Comparison of ENCODE assay signal across 8 cellular contexts in genomic region chr16:1107141-1107540, GRCh38. TPM values are rescaled to one million over a fixed set of nuclear protein-coding genes. Genes with fewer than 3 reads are reported as not detected.
"Had no signal": no experiment of that assay in that cellular context is flagged by ENCODE, and none has a peak within 500 bp of the region (broad histone marks: within the 10 kb centered on the region; RNA-seq: fewer than 3 reads in every experiment).

No MANE protein-coding gene starts in this region.

- H3K4me3 ChIP-seq: K562 had no signal

- H3K27ac Mint-ChIP-seq: IgD-negative memory B cell had no signal

- H3K4me1 Mint-ChIP-seq: IgD-negative memory B cell had no signal

- H3K27ac ChIP-seq: HL-60 had no signal

- DNase-seq: IMR-90, KBM-7, KG1 had no signal

- ATAC-seq: HepG2, K562 had no signal

- H3K4me3 Mint-ChIP-seq: IgD-negative memory B cell had no signal

- H3K36me3 Mint-ChIP-seq: IgD-negative memory B cell had no signal

RNA-seq across cellular contexts. Expression of gene C1QTNF8, which starts 11.1 kb away (rescaled TPM):
- total RNA-seq: HT1080, IMR-90, K562 had no signal
- polyA plus RNA-seq: HepG2, IgD-negative memory B cell, IMR-90, K562 had no signal

RNA-seq across cellular contexts. Expression of gene SSTR5, which starts 34.6 kb away (rescaled TPM):
- total RNA-seq: HT1080, IMR-90, K562 had no signal
- polyA plus RNA-seq: IgD-negative memory B cell, IMR-90, K562 had no signal

RNA-seq across cellular contexts. Expression of gene CACNA1H, which starts 45.8 kb away (rescaled TPM):
- total RNA-seq: HT1080 had no signal
- polyA plus RNA-seq: IgD-negative memory B cell had no signal
